Comparison of ENCODE assay signal across 1 cellular context in genomic region chr19:10767726-10768125, GRCh38.
TF ChIP-seq lines count a peak whose summit lies in the region.

No MANE protein-coding gene starts in this region.

TF ChIP-seq in WTC11, 78 proteins besides CTCF, POLR2A, EP300 and RAD21 (continued from another document):
- TF ChIP-seq ZBTB43 (CRISPR knock-in tag; IDR thresholded peaks at IDR 0.05): no peak
